Comparison of ENCODE assay signal across 17 cellular contexts in genomic region chr4:82708982-82709381, GRCh38.
DNase-seq lines count a peak whose midpoint lies in the region; ATAC-seq lines count a peak whose summit lies in the region.
"Had no signal": no experiment of that assay in that cellular context is flagged by ENCODE, and none has a peak within 500 bp of the region (broad histone marks: within the 10 kb centered on the region; RNA-seq: fewer than 3 reads in every experiment).

No MANE protein-coding gene starts in this region.

- H3K36me3 Mint-ChIP-seq in stimulated activated naive B cell treated with anti-CD40 and anti-IgM and Interleukin-4, amounts not matched to agents 10 μg/mL and 1 μg/mL and 100 μg/mL, for 72 hours, result no peaks in the 10 kb centered on the region
- H3K36me3 Mint-ChIP-seq: CD14-positive monocyte; CD8-positive, alpha-beta T cell; IgD-negative memory B cell had no signal

- ATAC-seq in esophagus mucosa (peak; percentile 76), GM18868 (IDR thresholded peaks at IDR 0.05; ENCODE audit: unreplicated experiment) (no peak), GM18907 (IDR thresholded peaks at IDR 0.05; ENCODE audit: unreplicated experiment) (no peak)
- ATAC-seq in stimulated activated naive B cell treated with anti-CD40 and anti-IgM and Interleukin-4, amounts not matched to agents 10 μg/mL and 1 μg/mL and 100 μg/mL, for 72 hours (replicated peaks), result no peak
- ATAC-seq: CD8-positive, alpha-beta T cell; GM23338 had no signal

- no peak overlapping the region for H3K27ac Mint-ChIP-seq in stimulated activated naive B cell treated with anti-CD40 and anti-IgM and Interleukin-4, amounts not matched to agents 10 μg/mL and 1 μg/mL and 100 μg/mL, for 72 hours
- H3K27ac Mint-ChIP-seq: CD14-positive monocyte; CD8-positive, alpha-beta T cell; GM23338; IgD-negative memory B cell had no signal

- H3K27ac ChIP-seq in cingulate gyrus (ENCODE audit: low read depth, low read length), result peak overlapping the region; percentile 11
- H3K27ac ChIP-seq: 22Rv1 had no signal

- no peak overlapping the region for H3K4me3 Mint-ChIP-seq in stimulated activated naive B cell treated with anti-CD40 and anti-IgM and Interleukin-4, amounts not matched to agents 10 μg/mL and 1 μg/mL and 100 μg/mL, for 72 hours
- H3K4me3 Mint-ChIP-seq: CD14-positive monocyte; CD8-positive, alpha-beta T cell; GM23338; IgD-negative memory B cell had no signal

- no peaks in the 10 kb centered on the region for H3K4me1 Mint-ChIP-seq in stimulated activated naive B cell treated with anti-CD40 and anti-IgM and Interleukin-4, amounts not matched to agents 10 μg/mL and 1 μg/mL and 100 μg/mL, for 72 hours
- H3K4me1 Mint-ChIP-seq: CD14-positive monocyte, IgD-negative memory B cell had no signal

- DNase-seq in EH (ENCODE audit: low read depth) (peak; percentile 18), pulmonary artery endothelial cell (ENCODE audit: low read depth, low spot score) (peak; percentile 29), LoVo (ENCODE audit: low spot score) (no peak)
- no peak for DNase-seq in stimulated activated naive B cell treated with anti-CD40 and anti-IgM and Interleukin-4, amounts not matched to agents 10 μg/mL and 1 μg/mL and 100 μg/mL, for 72 hours
- DNase-seq: Caco-2; CD8-positive, alpha-beta T cell; DND-41; GF-D8; H7 had no signal

- H3K9me3 Mint-ChIP-seq in stimulated activated naive B cell treated with anti-CD40 and anti-IgM and Interleukin-4, amounts not matched to agents 10 μg/mL and 1 μg/mL and 100 μg/mL, for 72 hours, result no peaks in the 10 kb centered on the region
- H3K9me3 Mint-ChIP-seq: CD14-positive monocyte; CD8-positive, alpha-beta T cell; GM23338; IgD-negative memory B cell had no signal

- no peaks in the 10 kb centered on the region for H3K27me3 Mint-ChIP-seq in stimulated activated naive B cell treated with anti-CD40 and anti-IgM and Interleukin-4, amounts not matched to agents 10 μg/mL and 1 μg/mL and 100 μg/mL, for 72 hours

Comparison
In these comparisons a context has a peak if more than half of its experiments do, and no peak if none do; other contexts are left out.
1. DNase-seq: peak in EH (single experiment) and pulmonary artery endothelial cell (single experiment); none in LoVo (single experiment) and stimulated activated naive B cell treated with anti-CD40 and anti-IgM and Interleukin-4, amounts not matched to agents 10 μg/mL and 1 μg/mL and 100 μg/mL, for 72 hours (single experiment).